Comparison of ENCODE assay signal across 13 cellular contexts in the genomic region with DNA sequence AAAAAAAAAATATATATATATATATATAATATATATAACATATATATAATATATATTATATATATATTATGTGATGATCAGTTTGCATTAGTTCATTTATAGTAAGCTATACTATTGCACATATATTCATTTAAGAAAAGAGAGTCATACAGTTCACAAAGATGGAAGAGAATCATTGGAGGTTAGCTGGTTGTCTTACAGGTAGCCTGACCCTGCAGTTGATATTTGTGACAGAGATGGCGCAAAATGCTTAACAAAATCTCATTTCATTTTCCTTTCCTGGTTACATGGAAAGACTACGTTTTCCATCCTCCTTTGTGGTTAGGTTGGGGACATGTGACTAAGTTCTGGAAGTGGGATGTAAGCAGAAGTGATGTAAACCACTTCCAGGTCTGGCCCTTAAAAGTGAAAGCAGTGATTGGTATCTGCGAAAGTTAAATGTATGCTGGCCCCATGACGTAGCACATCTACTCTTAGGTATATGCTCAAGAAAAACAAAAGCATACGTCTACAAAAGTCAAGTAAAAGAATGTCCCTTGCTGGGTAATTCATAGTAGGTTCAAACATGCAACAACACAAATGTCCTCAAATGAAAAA. TPM values are rescaled to one million over a fixed set of nuclear protein-coding genes. Genes with fewer than 3 reads are reported as not detected.
DNase-seq lines count a peak whose midpoint lies in the region; ATAC-seq, FAIRE-seq and TF ChIP-seq lines count a peak whose summit lies in the region.
"Had no signal": no experiment of that assay in that cellular context is flagged by ENCODE, and none has a peak within 500 bp of the region (broad histone marks: within the 10 kb centered on the region; RNA-seq: fewer than 3 reads in every experiment).

No MANE protein-coding gene starts in this region.

- POLR2A ChIA-PET in K562 (lab: Yijun Ruan, JAX) = interaction anchor here (0.7 to 1.0 kb wide), 3 partner anchors 9 to 30 kb away, joined by 3 to 5 read pairs (median 3); no protein-coding TSS in a partner anchor

- H3K9ac ChIP-seq in Karpas-422 (ENCODE audit: low read length) (peak overlapping the region; percentile 52), K562 (ENCODE audit: insufficient read depth in 1 of 2, low read depth in 2 of 2, low read length in 2 of 2) (no peak overlapping the region)

- CTCF ChIA-PET in K562 (lab: Yijun Ruan, JAX; ENCODE audit: low intra/inter-chr PET ratio) = no interaction called here

- H3K9me3 ChIP-seq in Karpas-422 (ENCODE audit: low read length) (no peaks in the 10 kb centered on the region), K562 (replicated peaks; ENCODE audit: control insufficient read depth, insufficient read depth, low read depth, low read length) (no peaks in the 10 kb centered on the region), testis (no peaks in the 10 kb centered on the region)
- H3K9me3 ChIP-seq: stomach had no signal

- TF ChIP-seq POLR2A in K562 (conservative IDR thresholded peaks at IDR 0.05) (no peak), testis (IDR thresholded peaks at IDR 0.05) (no peak)

- no TSS peak for BruUV-seq in K562 (replicated peaks; lab: Mats Ljungman, UMichigan)

- H3K27me3 ChIP-seq in Karpas-422 (ENCODE audit: low read length) (no peaks in the 10 kb centered on the region), K562 (ENCODE audit: control insufficient read depth in 2 of 2, insufficient read depth in 2 of 2, low read length in 2 of 2) (no peaks in the 10 kb centered on the region), testis (no peaks in the 10 kb centered on the region)
- H3K27me3 ChIP-seq: stomach had no signal

- TF ChIP-seq CTCF in K562 (IDR thresholded peaks at IDR 0.05 in 2 of 3, conservative IDR thresholded peaks at IDR 0.05 in 1 of 3; ENCODE audit: insufficient read depth in 2 of 3, low read depth in 1 of 3, low read length in 3 of 3) (peak in 1 of 3 experiments; percentile 24; a peak in 2 of 6 replicates), testis (IDR thresholded peaks at IDR 0.05) (no peak)

- no peaks in the 10 kb centered on the region for H3K9me2 ChIP-seq in Karpas-422 (replicated peaks; ENCODE audit: insufficient read depth, low read length)

- H3K4me2 ChIP-seq in Karpas-422 (ENCODE audit: low read depth, low read length, poor library complexity, severe bottlenecking) = peak overlapping the region; percentile 69
- H3K4me2 ChIP-seq in K562 (ENCODE audit: insufficient read depth, low read length) = peak overlapping the region; percentile 59

- H3K79me2 ChIP-seq in Karpas-422 (ENCODE audit: low read length) = no peaks in the 10 kb centered on the region
- no peaks in the 10 kb centered on the region for H3K79me2 ChIP-seq in K562 (ENCODE audit: control insufficient read depth, insufficient read depth, low read length)

- TF ChIP-seq RAD21 in K562 (CRISPR knock-in tag; conservative IDR thresholded peaks at IDR 0.05 in 1 of 2, IDR thresholded peaks at IDR 0.05 in 1 of 2) = peak in 1 of 2 experiments; percentile 28; a peak in 2 of 4 replicates

- peak; percentile 65 for ATAC-seq in GM18909 (IDR thresholded peaks at IDR 0.05; ENCODE audit: poor library complexity, unreplicated experiment)
- ATAC-seq in K562 = peak; percentile 82
- no peak for ATAC-seq in GM19023 (IDR thresholded peaks at IDR 0.05; ENCODE audit: unreplicated experiment)

- no peak for TF ChIP-seq EP300 in K562 (IDR thresholded peaks at IDR 0.05; ENCODE audit: low read length)

- H3K4me3 ChIP-seq in Karpas-422 (ENCODE audit: low read length) (peak overlapping the region; percentile 60), K562 (no peak overlapping the region), testis (no peak overlapping the region)
- H3K4me3 ChIP-seq: stomach had no signal

- H3K9me1 ChIP-seq in K562 (ENCODE audit: control insufficient read depth, insufficient read depth, low read length) = no peaks in the 10 kb centered on the region

- H4K20me1 ChIP-seq in Karpas-422 (ENCODE audit: insufficient read depth, low read depth, low read length) = no peaks in the 10 kb centered on the region
- no peaks in the 10 kb centered on the region for H4K20me1 ChIP-seq in K562 (replicated peaks; ENCODE audit: control insufficient read depth, insufficient read depth, low read length)

- H3K36me3 ChIP-seq in Karpas-422 (ENCODE audit: insufficient read depth, low read length) = no peaks in the 10 kb centered on the region
- no peaks in the 10 kb centered on the region for H3K36me3 ChIP-seq in K562 (ENCODE audit: control insufficient read depth, insufficient read depth, low read length)
- H3K36me3 ChIP-seq in testis (ENCODE audit: low read depth, missing control alignments) = no peaks in the 10 kb centered on the region
- H3K36me3 ChIP-seq: stomach had no signal

- DNase-seq in CD1c-positive myeloid dendritic cell (ENCODE audit: extremely low spot score) (peak; percentile 54), Karpas-422 (no peak), K562 (ENCODE audit: extremely low read depth in 1 of 4, low spot score in 3 of 4) (peak in 1 of 4 experiments; percentile 48), pons (ENCODE audit: low spot score) (no peak), testis (no peak), NCI-H69 (lab: John Stamatoyannopoulos, UW) (no peak)
- DNase-seq: kidney; NCI-H1105; stimulated activated CD4-positive, alpha-beta T cell treated with anti-CD3 and anti-CD28 coated beads, Interleukin-15, amount 100 ng/mL, for 24 hours; stomach; T-helper 9 cell had no signal

- H2AFZ ChIP-seq in Karpas-422 (ENCODE audit: low read length) = peak overlapping the region; percentile 99
- H2AFZ ChIP-seq in K562 (ENCODE audit: low read depth, low read length) = peak overlapping the region; percentile 80

- H3K4me1 ChIP-seq in Karpas-422 (ENCODE audit: low read length) (peaks cover 19% of the 10 kb centered on the region), K562 (replicated peaks in 1 of 2; ENCODE audit: control insufficient read depth in 2 of 2, insufficient read depth in 2 of 2, low read length in 2 of 2) (peaks cover 0 to 11% of the 10 kb centered on the region in 2 experiments; a peak in 3 of 5 replicates), testis (peaks cover 16% of the 10 kb centered on the region)
- H3K4me1 ChIP-seq: stomach had no signal

- WGBS in K562 (ENCODE audit: insufficient coverage, low coverage, missing lambda C conversion rate) = 20% methylated on average over 5 of the region's 5 CpGs
- WGBS in testis, 2 donors = 82 to 91% methylated on average over 5 of the region's 5 CpGs

- intact Hi-C loops in K562 (cut with micrococcal nuclease) (no loop called here), testis (cut with DNase I; ENCODE audit: low total_unique reads) (no loop called here)

- in situ Hi-C loops in K562 (cut with MboI) = no loop called here

- FAIRE-seq in K562 (lab: Jason Lieb, UNC) = no peak
- FAIRE-seq: kidney had no signal

- H3K27ac ChIP-seq in Karpas-422 (ENCODE audit: low read length) (no peak overlapping the region), K562 (ENCODE audit: extremely low read depth, low read depth, low read length) (peak overlapping the region; percentile 25; the same call in 1 of the 3 replicates), testis (no peak overlapping the region)
- H3K27ac ChIP-seq: stomach had no signal

TF ChIP-seq in K562, 482 proteins besides CTCF, POLR2A, EP300 and RAD21 (continues in another document):
- TF ChIP-seq ESRRA (IDR thresholded peaks at IDR 0.05; ENCODE audit: borderline replicate concordance, low read depth) = peak; percentile 84; the same call in 1 of the 2 replicates
- no peak for TF ChIP-seq RBM39 (optimal IDR thresholded peaks at IDR 0.05; ENCODE audit: low read depth, low read length)
- no peak for TF ChIP-seq CAMTA2 (CRISPR knock-in tag; conservative IDR thresholded peaks at IDR 0.05)
- TF ChIP-seq, protein P1, sequence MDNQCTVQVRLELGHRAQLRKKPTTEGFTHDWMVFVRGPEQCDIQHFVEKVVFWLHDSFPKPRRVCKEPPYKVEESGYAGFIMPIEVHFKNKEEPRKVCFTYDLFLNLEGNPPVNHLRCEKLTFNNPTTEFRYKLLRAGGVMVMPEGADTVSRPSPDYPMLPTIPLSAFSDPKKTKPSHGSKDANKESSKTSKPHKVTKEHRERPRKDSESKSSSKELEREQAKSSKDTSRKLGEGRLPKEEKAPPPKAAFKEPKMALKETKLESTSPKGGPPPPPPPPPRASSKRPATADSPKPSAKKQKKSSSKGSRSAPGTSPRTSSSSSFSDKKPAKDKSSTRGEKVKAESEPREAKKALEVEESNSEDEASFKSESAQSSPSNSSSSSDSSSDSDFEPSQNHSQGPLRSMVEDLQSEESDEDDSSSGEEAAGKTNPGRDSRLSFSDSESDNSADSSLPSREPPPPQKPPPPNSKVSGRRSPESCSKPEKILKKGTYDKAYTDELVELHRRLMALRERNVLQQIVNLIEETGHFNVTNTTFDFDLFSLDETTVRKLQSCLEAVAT (IDR thresholded peaks at IDR 0.05) = no peak
- TF ChIP-seq KAT8 (IDR thresholded peaks at IDR 0.05; ENCODE audit: low read depth) = no peak
- TF ChIP-seq NFE2 (IDR thresholded peaks at IDR 0.05; ENCODE audit: low read depth) = peak; percentile 81
- TF ChIP-seq CBX2 (IDR thresholded peaks at IDR 0.05; ENCODE audit: insufficient read depth, low read length, poor library complexity, severe bottlenecking) = no peak
- no peak for TF ChIP-seq BCOR (IDR thresholded peaks at IDR 0.05)
- TF ChIP-seq NFIX (CRISPR knock-in tag; IDR thresholded peaks at IDR 0.05; ENCODE audit: low read depth) = no peak

RNA-seq across cellular contexts. Expression of a gene that starts 7.2 kb away (rescaled TPM):
- 98.9 and 228 TPM in 2 replicates for total RNA-seq in Karpas-422 (2014; rRNA removed; shearing (Covaris generic); ENCODE audit: low replicate concordance)
- 53.5 and 67.7 TPM in 2 replicates for total RNA-seq in K562 (2011; cell fraction: chromatin; rRNA removed; ENCODE audit: low replicate concordance)
- total RNA-seq in K562 (2011; cell fraction: nucleolus; rRNA removed) = 29.0 and 34.1 TPM in 2 replicates
- total RNA-seq in K562 (2011; cell fraction: nucleoplasm; rRNA removed) = 47.7 and 69.0 TPM in 2 replicates
- 17.3 and 18.1 TPM in 2 replicates for total RNA-seq in K562 (2014; rRNA removed)
- total RNA-seq in K562 (2014; rRNA removed; fragmentation: Illumina TruSeq; extraction: Trizol) = 50.4 and 76.4 TPM in 2 replicates
- 39.5 and 53.6 TPM in 2 replicates for total RNA-seq in K562 (2015; rRNA removed; fragmentation: Illumina TruSeq; extraction: Trizol)
- total RNA-seq in K562 (2021) = 41.4 and 49.4 TPM in 2 replicates
- 36.4 and 45.1 TPM in 2 replicates for polyA plus RNA-seq in K562 (2011; rRNA removed)
- polyA plus RNA-seq in K562 (2011; cell fraction: cytosol; rRNA removed) = 25.2 and 57.5 TPM in 2 replicates
- 42.6 and 53.1 TPM in 2 replicates for polyA plus RNA-seq in K562 (2011; cell fraction: nucleus; rRNA removed)
- 22.6 and 38.2 TPM in 2 replicates for polyA plus RNA-seq in K562 (2012)
- polyA plus RNA-seq in K562 (2014; fragmentation: Illumina TruSeq; extraction: Trizol) = 23.1 and 23.2 TPM in 2 replicates
- polyA plus RNA-seq in K562 (2014; fragmentation: Nextera tagmentation; extraction: Ambion mirVana) = 10 to 100 TPM; 24.0 to 24.9 TPM
- polyA plus RNA-seq in K562 (2014; rRNA removed) = 17.7 and 19.6 TPM in 2 replicates
- 59.9 and 79.4 TPM in 2 replicates for polyA minus RNA-seq in K562 (2011; rRNA and poly(A)+ RNA removed)
- polyA minus RNA-seq in K562 (2011; cell fraction: cytosol; rRNA and poly(A)+ RNA removed) = 22.8 and 25.4 TPM in 2 replicates
- polyA minus RNA-seq in K562 (2011; cell fraction: nucleus; rRNA and poly(A)+ RNA removed) = 69.3 and 81.3 TPM in 2 replicates
- total RNA-seq in testis = 10 to 100 TPM; 42.1 to 59.0 TPM
- polyA plus RNA-seq in testis (ENCODE audit: insufficient read depth, low read depth, low replicate concordance) = 21.3 TPM
